ENCODE assay signal across 19 cellular contexts in genomic region chr14:44165286-44165685, GRCh38.
A peak's percentile ranks its signal among the peaks of the same experiment; 100 is the strongest.
DNase-seq lines count a peak whose midpoint lies in the region; ATAC-seq and TF ChIP-seq lines count a peak whose summit lies in the region.
"Had no signal": no experiment of that assay in that cellular context is flagged by ENCODE, and none has a peak within 500 bp of the region (broad histone marks: within the 10 kb centered on the region; RNA-seq: fewer than 3 reads in every experiment).

No MANE protein-coding gene starts in this region.

- H3K27ac Mint-ChIP-seq in MCF 10A (ENCODE audit: low read depth, unreplicated experiment), result no peak overlapping the region
- H3K27ac Mint-ChIP-seq: B cell had no signal

- no peak for TF ChIP-seq CTCF in MCF 10A (IDR thresholded peaks at IDR 0.05; ENCODE audit: unreplicated experiment)
- TF ChIP-seq CTCF in breast epithelium (IDR thresholded peaks at IDR 0.05), result no peak
- no peak for TF ChIP-seq CTCF in right lobe of liver (IDR thresholded peaks at IDR 0.05)

- no peaks in the 10 kb centered on the region for H3K36me3 ChIP-seq in breast epithelium
- no peaks in the 10 kb centered on the region for H3K36me3 ChIP-seq in right lobe of liver
- no peaks in the 10 kb centered on the region for H3K36me3 ChIP-seq in H7 (replicated peaks; ENCODE audit: control insufficient read depth, insufficient read depth, low read length)
- H3K36me3 ChIP-seq: HAP-1 had no signal

- H3K4me3 ChIP-seq in breast epithelium (no peak overlapping the region), right lobe of liver (no peak overlapping the region), H7 (ENCODE audit: insufficient read depth, low read depth, low read length) (no peak overlapping the region)
- H3K4me3 ChIP-seq: HAP-1, PC-9 had no signal

- H3K9me3 Mint-ChIP-seq in MCF 10A (ENCODE audit: unreplicated experiment), result no peaks in the 10 kb centered on the region

- H3K27ac ChIP-seq in breast epithelium (no peak overlapping the region), right lobe of liver (no peak overlapping the region)
- H3K27ac ChIP-seq: PC-9 had no signal

- H3K4me1 ChIP-seq in breast epithelium, result no peaks in the 10 kb centered on the region
- no peaks in the 10 kb centered on the region for H3K4me1 ChIP-seq in right lobe of liver

- ATAC-seq in right lobe of liver, result no peak

- H3K27me3 ChIP-seq in breast epithelium (no peaks in the 10 kb centered on the region), right lobe of liver (no peaks in the 10 kb centered on the region), H7 (ENCODE audit: control insufficient read depth, insufficient read depth, low read length) (no peaks in the 10 kb centered on the region)

- TF ChIP-seq POLR2A in breast epithelium (IDR thresholded peaks at IDR 0.05) (no peak), right lobe of liver (IDR thresholded peaks at IDR 0.05) (no peak)

- CTCF ChIA-PET in MCF 10A (lab: Yijun Ruan, JAX), result interaction anchor here (0.6 to 1.8 kb wide), 3 partner anchors 15 to 369 kb away, joined by 3 to 9 read pairs (median 3); no protein-coding TSS in a partner anchor

- peak; percentile 43 for DNase-seq in MCF 10A (ENCODE audit: unreplicated experiment)
- no peak for DNase-seq in breast epithelium (ENCODE audit: low spot score in 2 of 2)
- peak; percentile 76 for DNase-seq in NCI-H69 (lab: John Stamatoyannopoulos, UW)
- DNase-seq in inferior parietal cortex (ENCODE audit: extremely low spot score), result peak; percentile 46
- DNase-seq in EL, result no peak
- no peak for DNase-seq in right lobe of liver
- DNase-seq in H7, result no peak
- DNase-seq in activated CD4-positive, alpha-beta T cell treated with anti-CD3 and anti-CD28 coated beads, Interleukin-2, amount 50 U/mL, for 48 hours, result no peak
- DNase-seq: DMS79, Karpas-422, NCI-H1417, NCI-H187 treated with DMSO at 0.1 percent for 48 hours, NCI-H526 treated with DMSO at 0.1 percent for 48 hours, PC-9, RPMI8226, SHP77 treated with DMSO at 0.1 percent for 48 hours, SK-N-SH had no signal

- no peaks in the 10 kb centered on the region for H3K9me3 ChIP-seq in breast epithelium
- H3K9me3 ChIP-seq in right lobe of liver, result no peaks in the 10 kb centered on the region
- H3K9me3 ChIP-seq: HAP-1, SK-N-SH had no signal

- 47% methylated on average over 1 of the region's 1 CpG for WGBS in right lobe of liver (ENCODE audit: insufficient coverage, low coverage, low lambda C conversion rate, missing lambda C conversion rate)

- BruUV-seq in MCF 10A (replicated peaks; lab: Mats Ljungman, UMichigan), result no TSS peak

- intact Hi-C loops in MCF 10A (cut with micrococcal nuclease) (no loop called here), breast epithelium (cut with DNase I; ENCODE audit: low total_unique reads) (no loop called here), right lobe of liver (cut with DNase I) (no loop called here)

- H3K4me3 Mint-ChIP-seq in MCF 10A (ENCODE audit: unreplicated experiment), result no peak overlapping the region
- H3K4me3 Mint-ChIP-seq: B cell had no signal

- H3K27me3 Mint-ChIP-seq in MCF 10A (ENCODE audit: insufficient read depth, unreplicated experiment), result no peaks in the 10 kb centered on the region
- H3K27me3 Mint-ChIP-seq: B cell had no signal

- POLR2A ChIA-PET in MCF 10A (lab: Yijun Ruan, JAX), result interaction anchor here (0.6 kb wide), 1 partner anchor 31 kb away, joined by 3 read pairs; no protein-coding TSS in a partner anchor

- H3K36me3 Mint-ChIP-seq in MCF 10A (ENCODE audit: insufficient read depth, unreplicated experiment), result no peaks in the 10 kb centered on the region

- peaks cover 7% of the 10 kb centered on the region for H3K4me1 Mint-ChIP-seq in MCF 10A (ENCODE audit: insufficient read depth, unreplicated experiment)
- H3K4me1 Mint-ChIP-seq: B cell had no signal

Comparison
In these comparisons a context has a peak if more than half of its experiments do, and no peak if none do; other contexts are left out.
1. DNase-seq: peak in MCF 10A (single experiment), NCI-H69 (single experiment) and inferior parietal cortex (single experiment); none in breast epithelium (0 of 2), EL (single experiment), right lobe of liver (0 of 3), H7 (single experiment) and activated CD4-positive, alpha-beta T cell treated with anti-CD3 and anti-CD28 coated beads, Interleukin-2, amount 50 U/mL, for 48 hours (0 of 2).